In the genomic region with DNA sequence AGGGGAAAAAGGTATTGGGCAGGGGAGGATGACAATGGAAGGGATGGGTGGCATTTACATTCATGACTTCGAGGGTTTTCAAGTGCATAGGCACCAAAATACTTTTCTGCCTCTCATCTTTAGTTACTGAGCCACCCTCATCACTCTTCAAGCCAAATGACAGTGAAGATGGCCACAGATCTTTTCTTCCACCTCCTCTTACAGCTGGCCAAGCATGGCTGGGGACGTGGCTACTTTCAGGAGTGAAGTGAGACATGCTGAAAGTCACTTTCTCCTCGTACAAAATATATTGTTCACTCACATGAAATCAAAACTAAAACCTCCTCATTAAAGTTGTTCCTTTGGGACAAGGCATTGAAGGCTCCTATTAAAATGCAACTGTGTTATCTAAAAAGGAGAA, we compare ENCODE assay signal across 22 cellular contexts. TPM values are rescaled to one million over a fixed set of nuclear protein-coding genes. Genes with fewer than 3 reads are reported as not detected.
A peak's percentile ranks its signal among the peaks of the same experiment; 100 is the strongest.
DNase-seq lines count a peak whose midpoint lies in the region; ATAC-seq, FAIRE-seq and TF ChIP-seq lines count a peak whose summit lies in the region.
"Had no signal": no experiment of that assay in that cellular context is flagged by ENCODE, and none has a peak within 500 bp of the region (broad histone marks: within the 10 kb centered on the region; RNA-seq: fewer than 3 reads in every experiment).

No MANE protein-coding gene starts in this region.

- WGBS in pancreas, 2 donors: 34 to 66% methylated on average over 3 of the region's 3 CpGs

- H3K4me3 Mint-ChIP-seq in stimulated activated effector memory CD8-positive, alpha-beta T cell treated with anti-CD3 and anti-CD28 coated beads, Interleukin-12 subunit alpha, Interleukin-12 subunit beta, amount 100 ng/mL, for 72 hours: no peak overlapping the region
- H3K4me3 Mint-ChIP-seq: CD4-positive, alpha-beta T cell; H9 had no signal

- no peaks in the 10 kb centered on the region for H3K9me3 ChIP-seq in pancreas
- H3K9me3 ChIP-seq: A549, Caco-2 had no signal

- no peaks in the 10 kb centered on the region for H3K36me3 ChIP-seq in pancreas

- intact Hi-C loops in pancreas (cut with DNase I): no loop called here

- peaks cover 7% of the 10 kb centered on the region for H3K4me1 Mint-ChIP-seq in stimulated activated effector memory CD8-positive, alpha-beta T cell treated with anti-CD3 and anti-CD28 coated beads, Interleukin-12 subunit alpha, Interleukin-12 subunit beta, amount 100 ng/mL, for 72 hours

- H3K9me3 Mint-ChIP-seq in stimulated activated effector memory CD8-positive, alpha-beta T cell treated with anti-CD3 and anti-CD28 coated beads, Interleukin-12 subunit alpha, Interleukin-12 subunit beta, amount 100 ng/mL, for 72 hours: peaks cover 3% of the 10 kb centered on the region
- H3K9me3 Mint-ChIP-seq: CD4-positive, alpha-beta T cell had no signal

- peaks cover 0 to 3% (median 0%) of the 10 kb centered on the region in 4 donors for H3K27me3 ChIP-seq in pancreas

- no peak overlapping the region for H3K27ac Mint-ChIP-seq in stimulated activated effector memory CD8-positive, alpha-beta T cell treated with anti-CD3 and anti-CD28 coated beads, Interleukin-12 subunit alpha, Interleukin-12 subunit beta, amount 100 ng/mL, for 72 hours
- H3K27ac Mint-ChIP-seq: CD4-positive, alpha-beta T cell; H9 had no signal

- H3K4me3 ChIP-seq in GM12865 (ENCODE audit: low read depth, low read length) (no peak overlapping the region), pancreas (no peak overlapping the region)
- H3K4me3 ChIP-seq: A549, K562 had no signal

- FAIRE-seq in pancreas (lab: Jason Lieb, UNC): peak; percentile 5
- FAIRE-seq: HTR-8/SVneo, K562 had no signal

- DNase-seq in GM12865 (ENCODE audit: low read depth) (peak; percentile 22), pancreas (no peak)
- no peak for DNase-seq in stimulated activated naive CD4-positive, alpha-beta T cell (lab: John Stamatoyannopoulos, UW)
- no peak for DNase-seq in stimulated activated effector memory CD8-positive, alpha-beta T cell treated with anti-CD3 and anti-CD28 coated beads, Interleukin-12 subunit alpha, Interleukin-12 subunit beta, amount 100 ng/mL, for 72 hours (ENCODE audit: low spot score in 2 of 2)
- DNase-seq: AML-193; Caco-2; CD4-positive, alpha-beta T cell; DMS153; DMS79; GDM1; H9; IMR-90 had no signal

- no peak overlapping the region for H3K27ac ChIP-seq in pancreas
- H3K27ac ChIP-seq: 22Rv1, A549, C4-2B, HL-60 had no signal

- no peaks in the 10 kb centered on the region for H3K36me3 Mint-ChIP-seq in stimulated activated effector memory CD8-positive, alpha-beta T cell treated with anti-CD3 and anti-CD28 coated beads, Interleukin-12 subunit alpha, Interleukin-12 subunit beta, amount 100 ng/mL, for 72 hours

- ATAC-seq in HG02798 (IDR thresholded peaks at IDR 0.05; ENCODE audit: poor library complexity, unreplicated experiment) (peak; percentile 45), HG02938 (IDR thresholded peaks at IDR 0.05; ENCODE audit: unreplicated experiment) (peak; percentile 49), pancreas (no peak), GM18502 (IDR thresholded peaks at IDR 0.05; ENCODE audit: poor library complexity, unreplicated experiment) (no peak)
- ATAC-seq in stimulated activated effector memory CD8-positive, alpha-beta T cell treated with anti-CD3 and anti-CD28 coated beads, Interleukin-12 subunit alpha, Interleukin-12 subunit beta, amount 100 ng/mL, for 72 hours: no peak
- ATAC-seq: A549, K562 had no signal

- H3K4me1 ChIP-seq in pancreas: no peaks in the 10 kb centered on the region
- H3K4me1 ChIP-seq: A549, Caco-2 had no signal

- TF ChIP-seq CTCF in GM12865 (IDR thresholded peaks at IDR 0.05; ENCODE audit: insufficient read depth, low read depth, low read length, missing control alignments) (no peak), pancreas (IDR thresholded peaks at IDR 0.05) (no peak)

RNA-seq across cellular contexts. Expression of gene GRIA3, which starts 2.6 kb away (rescaled TPM):
- 1 to 10 TPM in 3 of 6 donors, under 1 TPM in 3; 0.28 to 3.8 (median 0.95) TPM for total RNA-seq in pancreas
- polyA plus RNA-seq in pancreas: 10 to 100 TPM in 1 of 2 donors, 1 to 10 TPM in 1; 3.8 to 11.8 TPM
- total RNA-seq: Caco-2; CD4-positive, alpha-beta T cell; Daoy; IMR-90; K562 had no signal
- polyA plus RNA-seq: A549, IMR-90 had no signal

Comparison
In these comparisons a context has a peak if more than half of its experiments do, and no peak if none do; other contexts are left out.
1. ATAC-seq: peak in HG02798 (single experiment) and HG02938 (single experiment); none in pancreas (0 of 4), stimulated activated effector memory CD8-positive, alpha-beta T cell treated with anti-CD3 and anti-CD28 coated beads, Interleukin-12 subunit alpha, Interleukin-12 subunit beta, amount 100 ng/mL, for 72 hours (single experiment) and GM18502 (single experiment).